17 cellular contexts compared by ENCODE assay signal in the genomic region with DNA sequence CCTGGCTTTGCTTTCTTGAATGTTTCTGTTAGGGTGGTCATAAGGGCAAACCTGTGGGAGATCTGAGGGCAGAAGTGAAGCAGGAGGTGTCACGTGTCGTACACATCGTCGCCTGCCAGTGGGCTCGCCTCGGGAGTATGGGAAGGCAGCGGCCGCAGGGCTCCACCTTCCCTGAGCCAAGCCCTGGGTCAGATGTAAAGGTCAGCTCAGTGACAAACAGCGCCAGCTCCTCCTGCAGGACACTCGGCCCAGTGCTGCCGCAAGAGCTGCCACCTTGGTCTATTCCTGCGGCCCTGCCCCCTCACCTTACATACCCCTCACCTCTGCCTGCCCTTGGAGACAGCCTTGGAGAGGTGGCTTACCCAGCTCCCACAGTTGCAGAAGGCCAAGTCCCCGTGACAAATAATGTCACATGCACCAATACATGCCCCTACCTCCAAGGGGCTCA.
A peak's percentile ranks its signal among the peaks of the same experiment; 100 is the strongest.
DNase-seq lines count a peak whose midpoint lies in the region; ATAC-seq and TF ChIP-seq lines count a peak whose summit lies in the region.
"Had no signal": no experiment of that assay in that cellular context is flagged by ENCODE, and none has a peak within 500 bp of the region (broad histone marks: within the 10 kb centered on the region; RNA-seq: fewer than 3 reads in every experiment).

No MANE protein-coding gene starts in this region.

- intact Hi-C loops in sciatic nerve (cut with DNase I): no loop called here

- no peaks in the 10 kb centered on the region for H3K27me3 ChIP-seq in WERI-Rb-1 (ENCODE audit: insufficient read depth, low read depth, severe bottlenecking)

- H3K4me3 ChIP-seq in WERI-Rb-1 (ENCODE audit: low read depth, low read length): no peak overlapping the region
- H3K4me3 ChIP-seq: psoas muscle had no signal

- H3K9me3 ChIP-seq in WERI-Rb-1 (ENCODE audit: severe bottlenecking): no peaks in the 10 kb centered on the region
- H3K9me3 ChIP-seq: psoas muscle had no signal

- no peaks in the 10 kb centered on the region for H3K36me3 ChIP-seq in WERI-Rb-1

- no peak overlapping the region for H3K27ac ChIP-seq in WERI-Rb-1
- H3K27ac ChIP-seq: psoas muscle had no signal

- ATAC-seq in sciatic nerve: no peak
- ATAC-seq in HG02840 (IDR thresholded peaks at IDR 0.05; ENCODE audit: low FRiP score, unreplicated experiment): no peak
- ATAC-seq: left ventricle myocardium superior, psoas muscle had no signal

- TF ChIP-seq CTCF in WERI-Rb-1 (IDR thresholded peaks at IDR 0.05; ENCODE audit: low read depth, low read length) (peak; percentile 77), GM10266 (IDR thresholded peaks at IDR 0.05; ENCODE audit: control insufficient read depth, insufficient read depth, low read depth, missing control alignments) (no peak)

- DNase-seq in NCI-H2029 treated with DMSO at 0.1 percent for 48 hours (lab: John Stamatoyannopoulos, UW) (peak; percentile 9), NCI-H2029 (lab: John Stamatoyannopoulos, UW) (no peak), WERI-Rb-1 (peak; percentile 61), iPS-NIHi11 (ENCODE audit: low spot score) (peak; percentile 85), sciatic nerve (ENCODE audit: low spot score) (peak; percentile 35), GM10266 (ENCODE audit: extremely low spot score) (no peak)
- no peak for DNase-seq in activated T-cell treated with anti-CD3 and anti-CD28 coated beads, Interleukin-2, amount 50 U/mL, for 48 hours
- DNase-seq: activated CD4-positive, alpha-beta T cell treated with anti-CD3 and anti-CD28 coated beads for 1 hour; activated CD8-positive, alpha-beta memory T cell treated with anti-CD3 and anti-CD28 coated beads, Interleukin-2, amount 50 U/mL, for 4 hours; C1 segment of cervical spinal cord; DMS79; left ventricle myocardium superior; NCI-H146; psoas muscle; SHP77; stimulated activated CD4-positive, alpha-beta T cell treated with anti-CD3 and anti-CD28 coated beads, Interleukin-15, amount 100 ng/mL, for 24 hours had no signal

Comparison
In these comparisons a context has a peak if more than half of its experiments do, and no peak if none do; other contexts are left out.
1. DNase-seq: peak in NCI-H2029 treated with DMSO at 0.1 percent for 48 hours (single experiment), WERI-Rb-1 (single experiment), iPS-NIHi11 (single experiment) and sciatic nerve (single experiment); none in NCI-H2029 (single experiment), activated T-cell treated with anti-CD3 and anti-CD28 coated beads, Interleukin-2, amount 50 U/mL, for 48 hours (0 of 2) and GM10266 (single experiment).